ENCODE assay signal across 1 cellular context in genomic region chr6:3831741-3832530, GRCh38.
A peak's percentile ranks its signal among the peaks of the same experiment; 100 is the strongest.
TF ChIP-seq lines count a peak whose summit lies in the region.

No MANE protein-coding gene starts in this region.

TF ChIP-seq in endothelial cell of umbilical vein, 7 proteins besides CTCF, POLR2A, EP300 and RAD21:
- peak; percentile 17 for TF ChIP-seq JUN (IDR thresholded peaks at IDR 0.05; ENCODE audit: borderline replicate concordance, insufficient read depth, insufficient read length, low read depth)
- TF ChIP-seq FOS (IDR thresholded peaks at IDR 0.05; ENCODE audit: borderline replicate concordance, insufficient read depth, low read length): peak; percentile 7
- no peak for TF ChIP-seq MYC (IDR thresholded peaks at IDR 0.05; ENCODE audit: low read depth, low read length)
TF ChIP-seq in endothelial cell of umbilical vein: peak in this region for 2.
